ENCODE assay signal across 11 cellular contexts in genomic region chr5:149563461-149563860, GRCh38. TPM values are rescaled to one million over a fixed set of nuclear protein-coding genes. Genes with fewer than 3 reads are reported as not detected.
DNase-seq lines count a peak whose midpoint lies in the region; ATAC-seq and TF ChIP-seq lines count a peak whose summit lies in the region.
"Had no signal": no experiment of that assay in that cellular context is flagged by ENCODE, and none has a peak within 500 bp of the region (broad histone marks: within the 10 kb centered on the region; RNA-seq: fewer than 3 reads in every experiment).

No MANE protein-coding gene starts in this region.

- no peaks in the 10 kb centered on the region for H3K36me3 ChIP-seq in spleen

- intact Hi-C loops in spleen (cut with DNase I; ENCODE audit: low total_unique reads): loop anchor here (5.0 to 10.0 kb wide), 3 partner anchors 121 to 429 kb away; no protein-coding TSS in a partner anchor

- POLR2A ChIA-PET in T-cell (lab: Charles Lee): interaction anchor here in 1 of 2 donors (1.0 kb wide), 1 partner anchor 14 kb away, joined by 5 read pairs; no protein-coding TSS in a partner anchor

- WGBS in spleen, 5 donors: 51 to 80% (median 63%) methylated on average over 2 of the region's 2 CpGs

- no peaks in the 10 kb centered on the region for H3K9me3 Mint-ChIP-seq in T-helper 1 cell treated with Interleukin-12 subunit alpha and Interleukin-12 subunit beta and Interleukin-4 antibody, amounts not matched to agents 30 μg/mL and 1 μg/mL, for 36 hours
- H3K9me3 Mint-ChIP-seq in T-cell: no peaks in the 10 kb centered on the region
- H3K9me3 Mint-ChIP-seq: activated naive CD8-positive, alpha-beta T cell treated with anti-CD3 and anti-CD28 coated beads, Interleukin-2, amount 10 ng/mL, durations not matched to agents 7 days and 5 days; stimulated activated naive B cell treated with anti-CD40 and anti-IgM and Interleukin-4, amounts not matched to agents 10 μg/mL and 1 μg/mL and 100 μg/mL, for 72 hours had no signal

- H3K9me3 ChIP-seq in spleen: no peaks in the 10 kb centered on the region

- H3K4me1 ChIP-seq in spleen: peaks cover 3 to 43% (median 24%) of the 10 kb centered on the region in 6 donors

- H3K27ac ChIP-seq in spleen: peak overlapping the region in 6 of 8 donors; percentile 10 to 67 (median 54)

- no peak for TF ChIP-seq CTCF in spleen (IDR thresholded peaks at IDR 0.05 in 8 of 11, conservative IDR thresholded peaks at IDR 0.05 in 3 of 11)

- no peaks in the 10 kb centered on the region for H3K36me3 Mint-ChIP-seq in T-helper 1 cell treated with Interleukin-12 subunit alpha and Interleukin-12 subunit beta and Interleukin-4 antibody, amounts not matched to agents 30 μg/mL and 1 μg/mL, for 36 hours (ENCODE audit: low read depth)
- H3K36me3 Mint-ChIP-seq in T-cell: no peaks in the 10 kb centered on the region
- H3K36me3 Mint-ChIP-seq: activated naive CD8-positive, alpha-beta T cell treated with anti-CD3 and anti-CD28 coated beads, Interleukin-2, amount 10 ng/mL, durations not matched to agents 7 days and 5 days; stimulated activated naive B cell treated with anti-CD40 and anti-IgM and Interleukin-4, amounts not matched to agents 10 μg/mL and 1 μg/mL and 100 μg/mL, for 72 hours had no signal

- H3K4me1 Mint-ChIP-seq in T-helper 1 cell treated with Interleukin-12 subunit alpha and Interleukin-12 subunit beta and Interleukin-4 antibody, amounts not matched to agents 30 μg/mL and 1 μg/mL, for 36 hours (ENCODE audit: low read depth): peaks cover 15% of the 10 kb centered on the region
- H3K4me1 Mint-ChIP-seq in T-cell: peaks cover 20 to 25% (median 22%) of the 10 kb centered on the region in 3 donors

- ATAC-seq in T-cell (replicated peaks in 1 of 4): no peak
- ATAC-seq in GM18907 (IDR thresholded peaks at IDR 0.05; ENCODE audit: unreplicated experiment): no peak
- ATAC-seq: stimulated activated naive B cell treated with anti-CD40 and anti-IgM and Interleukin-4, amounts not matched to agents 10 μg/mL and 1 μg/mL and 100 μg/mL, for 72 hours had no signal

- no peak overlapping the region for H3K4me3 Mint-ChIP-seq in T-helper 1 cell treated with Interleukin-12 subunit alpha and Interleukin-12 subunit beta and Interleukin-4 antibody, amounts not matched to agents 30 μg/mL and 1 μg/mL, for 36 hours
- H3K4me3 Mint-ChIP-seq in T-cell: peak overlapping the region in 1 of 3 donors; percentile 31
- H3K4me3 Mint-ChIP-seq: activated naive CD8-positive, alpha-beta T cell treated with anti-CD3 and anti-CD28 coated beads, Interleukin-2, amount 10 ng/mL, durations not matched to agents 7 days and 5 days; stimulated activated naive B cell treated with anti-CD40 and anti-IgM and Interleukin-4, amounts not matched to agents 10 μg/mL and 1 μg/mL and 100 μg/mL, for 72 hours had no signal

- no peak for TF ChIP-seq POLR2A in spleen (IDR thresholded peaks at IDR 0.05)

- H3K4me3 ChIP-seq in spleen: no peak overlapping the region

- H3K27me3 Mint-ChIP-seq in T-helper 1 cell treated with Interleukin-12 subunit alpha and Interleukin-12 subunit beta and Interleukin-4 antibody, amounts not matched to agents 30 μg/mL and 1 μg/mL, for 36 hours (ENCODE audit: low read depth): no peaks in the 10 kb centered on the region
- H3K27me3 Mint-ChIP-seq in T-cell: no peaks in the 10 kb centered on the region
- H3K27me3 Mint-ChIP-seq: activated naive CD8-positive, alpha-beta T cell treated with anti-CD3 and anti-CD28 coated beads, Interleukin-2, amount 10 ng/mL, durations not matched to agents 7 days and 5 days; stimulated activated naive B cell treated with anti-CD40 and anti-IgM and Interleukin-4, amounts not matched to agents 10 μg/mL and 1 μg/mL and 100 μg/mL, for 72 hours had no signal

- DNase-seq in T-helper 1 cell: no peak
- no peak for DNase-seq in T-cell
- DNase-seq in hepatic stellate cell (ENCODE audit: low spot score): peak; percentile 37
- no peak for DNase-seq in spleen
- DNase-seq in NCI-H69 (lab: John Stamatoyannopoulos, UW): no peak
- no peak for DNase-seq in superior temporal gyrus (ENCODE audit: extremely low spot score)
- DNase-seq: activated naive CD8-positive, alpha-beta T cell treated with anti-CD3 and anti-CD28 coated beads, Interleukin-2, amount 10 ng/mL, durations not matched to agents 7 days and 5 days; NCI-H446; stimulated activated naive B cell treated with anti-CD40 and anti-IgM and Interleukin-4, amounts not matched to agents 10 μg/mL and 1 μg/mL and 100 μg/mL, for 72 hours had no signal

- H3K27me3 ChIP-seq in spleen (replicated peaks in 1 of 7): no peaks in the 10 kb centered on the region

- H3K27ac Mint-ChIP-seq in T-helper 1 cell treated with Interleukin-12 subunit alpha and Interleukin-12 subunit beta and Interleukin-4 antibody, amounts not matched to agents 30 μg/mL and 1 μg/mL, for 36 hours: peak overlapping the region; percentile 60
- H3K27ac Mint-ChIP-seq in T-cell: peak overlapping the region; percentile 61 to 68
- H3K27ac Mint-ChIP-seq: activated naive CD8-positive, alpha-beta T cell treated with anti-CD3 and anti-CD28 coated beads, Interleukin-2, amount 10 ng/mL, durations not matched to agents 7 days and 5 days; stimulated activated naive B cell treated with anti-CD40 and anti-IgM and Interleukin-4, amounts not matched to agents 10 μg/mL and 1 μg/mL and 100 μg/mL, for 72 hours had no signal

- CTCF ChIA-PET in T-cell (lab: Charles Lee): interaction anchor here (0.5 to 2.4 kb wide), 17 partner anchors 12 to 765 kb away, joined by 3 to 11 read pairs (median 4); partner anchors contain the start of genes CSNK1A1 (in 1 of the 2) and GRPEL2 (in 1 of the 2)

RNA-seq across cellular contexts. Expression of gene CSNK1A1, which starts 12.2 kb away (rescaled TPM):
- total RNA-seq in T-cell (100 to 1,000 TPM; 161 to 193 (median 178) TPM), spleen (100 to 1,000 TPM; 165 to 223 (median 196) TPM)
- 10 to 100 TPM; 31.9 to 64.7 (median 43.4) TPM for polyA plus RNA-seq in spleen

RNA-seq across cellular contexts. Expression of gene ARHGEF37, which starts 17.8 kb away (rescaled TPM):
- 1 to 10 TPM in 1 of 5 donors, under 1 TPM in 3, not detected in 1; 0.07 to 1.0 (median 0.59) TPM for total RNA-seq in T-cell
- 1 to 10 TPM in 6 of 7 donors, under 1 TPM in 1; 0.77 to 3.5 (median 1.4) TPM for total RNA-seq in spleen
- 1 to 10 TPM in 1 of 3 donors, under 1 TPM in 2; 0.99 to 1.3 (median 1.00) TPM for polyA plus RNA-seq in spleen
